9 cellular contexts compared by ENCODE assay signal in genomic region chr3:158105124-158105709, GRCh38. TPM values are rescaled to one million over a fixed set of nuclear protein-coding genes. Genes with fewer than 3 reads are reported as not detected.
DNase-seq lines count a peak whose midpoint lies in the region; ATAC-seq, FAIRE-seq and TF ChIP-seq lines count a peak whose summit lies in the region.
"Had no signal": no experiment of that assay in that cellular context is flagged by ENCODE, and none has a peak within 500 bp of the region (broad histone marks: within the 10 kb centered on the region; RNA-seq: fewer than 3 reads in every experiment).

No MANE protein-coding gene starts in this region.

- H3K27me3 ChIP-seq in RWPE2 (ENCODE audit: insufficient read depth, poor library complexity, severe bottlenecking) (peaks cover 90% of the 10 kb centered on the region), esophagus muscularis mucosa (peaks cover 15 to 90% (median 81%) of the 10 kb centered on the region in 4 donors), rectal smooth muscle tissue (ENCODE audit: control insufficient read depth, insufficient read depth, low read length) (peaks cover 48% of the 10 kb centered on the region)

- 3% methylated on average over 14 of the region's 39 CpGs for WGBS in esophagus muscularis mucosa

- no peaks in the 10 kb centered on the region for H3K9me3 Mint-ChIP-seq in T-helper 2 cell treated with Interferon-gamma antibody and Interleukin-4, amounts not matched to agents 5 μg/mL and 100 μg/mL, for 36 hours

- TF ChIP-seq EP300 in esophagus muscularis mucosa (IDR thresholded peaks at IDR 0.05) = no peak

- intact Hi-C loops in esophagus muscularis mucosa (cut with DNase I) = no loop called here

- TF ChIP-seq CTCF in RWPE2 (IDR thresholded peaks at IDR 0.05; ENCODE audit: poor library complexity, severe bottlenecking) = no peak
- TF ChIP-seq CTCF in esophagus muscularis mucosa (IDR thresholded peaks at IDR 0.05) = no peak

- H3K27ac ChIP-seq in RWPE2 (ENCODE audit: poor library complexity, severe bottlenecking) = no peak overlapping the region
- H3K27ac ChIP-seq in esophagus muscularis mucosa (replicated peaks in 1 of 4) = no peak overlapping the region
- no peak overlapping the region for H3K27ac ChIP-seq in rectal smooth muscle tissue (ENCODE audit: low read depth, low read length)

- no peak for FAIRE-seq in GM12891 (lab: Jason Lieb, UNC)
- FAIRE-seq: colon had no signal

- H3K36me3 ChIP-seq in RWPE2 (ENCODE audit: low read depth) (no peaks in the 10 kb centered on the region), esophagus muscularis mucosa (no peaks in the 10 kb centered on the region), rectal smooth muscle tissue (ENCODE audit: control insufficient read depth, insufficient read depth, low read length) (no peaks in the 10 kb centered on the region)

- no peaks in the 10 kb centered on the region for H3K9me3 ChIP-seq in RWPE2 (ENCODE audit: severe bottlenecking)
- peaks cover 0 to 3% (median 0%) of the 10 kb centered on the region in 4 donors for H3K9me3 ChIP-seq in esophagus muscularis mucosa

- H3K4me3 Mint-ChIP-seq in T-helper 2 cell treated with Interferon-gamma antibody and Interleukin-4, amounts not matched to agents 5 μg/mL and 100 μg/mL, for 36 hours = peak overlapping the region; percentile 68

- H3K27ac Mint-ChIP-seq in T-helper 2 cell treated with Interferon-gamma antibody and Interleukin-4, amounts not matched to agents 5 μg/mL and 100 μg/mL, for 36 hours = no peak overlapping the region

- H3K4me3 ChIP-seq in RWPE2 (ENCODE audit: severe bottlenecking) (peak overlapping the region; percentile 35), esophagus muscularis mucosa (peak overlapping the region; percentile 37 to 64 (median 51)), rectal smooth muscle tissue (ENCODE audit: low read length) (peak overlapping the region; percentile 43)

- no peak overlapping the region for H3K9ac ChIP-seq in rectal smooth muscle tissue (ENCODE audit: low read length)

- DNase-seq in T-helper 2 cell treated with Interferon-gamma antibody and Interleukin-4, amounts not matched to agents 5 μg/mL and 100 μg/mL, for 36 hours (ENCODE audit: low spot score) = no peak
- no peak for DNase-seq in T-helper 2 cell
- no peak for DNase-seq in RWPE2 (ENCODE audit: low spot score)
- DNase-seq in esophagus muscularis mucosa (ENCODE audit: extremely low spot score) = no peak
- no peak for DNase-seq in NCI-H524 treated with DMSO at 0.1 percent for 48 hours (lab: John Stamatoyannopoulos, UW)
- no peak for DNase-seq in GM12891 (ENCODE audit: insufficient read length, low spot score)

- peaks cover 3% of the 10 kb centered on the region for H3K36me3 Mint-ChIP-seq in T-helper 2 cell treated with Interferon-gamma antibody and Interleukin-4, amounts not matched to agents 5 μg/mL and 100 μg/mL, for 36 hours (ENCODE audit: low read depth)

- ATAC-seq in RWPE2 (ENCODE audit: low read depth) (no peak), HG02870 (IDR thresholded peaks at IDR 0.05; ENCODE audit: unreplicated experiment) (no peak)

- H3K4me1 ChIP-seq in RWPE2 (ENCODE audit: insufficient read depth, poor library complexity, severe bottlenecking) (peaks cover 3% of the 10 kb centered on the region), esophagus muscularis mucosa (peaks cover 33 to 58% (median 51%) of the 10 kb centered on the region in 4 donors), rectal smooth muscle tissue (ENCODE audit: control insufficient read depth, insufficient read depth, low read length) (no peaks in the 10 kb centered on the region)

- H3K27me3 Mint-ChIP-seq in T-helper 2 cell treated with Interferon-gamma antibody and Interleukin-4, amounts not matched to agents 5 μg/mL and 100 μg/mL, for 36 hours (ENCODE audit: low read depth) = peaks cover 89% of the 10 kb centered on the region

- TF ChIP-seq POLR2A in esophagus muscularis mucosa (IDR thresholded peaks at IDR 0.05; ENCODE audit: low read depth) = no peak
- no peak for TF ChIP-seq POLR2A in GM12891 (IDR thresholded peaks at IDR 0.05; ENCODE audit: low read depth, low read length)

- peaks cover 33% of the 10 kb centered on the region for H3K4me1 Mint-ChIP-seq in T-helper 2 cell treated with Interferon-gamma antibody and Interleukin-4, amounts not matched to agents 5 μg/mL and 100 μg/mL, for 36 hours (ENCODE audit: low read depth)

TF ChIP-seq in GM12891, 5 proteins besides CTCF, POLR2A, EP300 and RAD21:
- TF ChIP-seq POU2F2 (IDR thresholded peaks at IDR 0.05; ENCODE audit: low read depth, low read length) (no peak), PAX5 (IDR thresholded peaks at IDR 0.05; ENCODE audit: insufficient read depth, low read length, severe bottlenecking) (no peak), POLR2AphosphoS5 (IDR thresholded peaks at IDR 0.05; ENCODE audit: low read depth, low read length) (no peak), TAF1 (IDR thresholded peaks at IDR 0.05; ENCODE audit: low read depth, low read length) (no peak), SPI1 (IDR thresholded peaks at IDR 0.05; ENCODE audit: low read depth, low read length) (no peak)

RNA-seq across cellular contexts. Expression of gene SHOX2, which starts 1.0 kb away (rescaled TPM):
- total RNA-seq in esophagus muscularis mucosa = 1 to 10 TPM in 2 of 4 donors, under 1 TPM in 2; 0.32 to 2.0 (median 0.95) TPM
- not detected for polyA plus RNA-seq in GM12891 (2012; ENCODE audit: low read depth, missing spikeins)

RNA-seq across cellular contexts. Expression of gene RSRC1, which starts 4.7 kb away (rescaled TPM):
- total RNA-seq in esophagus muscularis mucosa = 10 to 100 TPM; 33.1 to 57.3 (median 40.6) TPM
- 18.0 TPM for polyA plus RNA-seq in GM12891 (2012; ENCODE audit: low read depth, missing spikeins)
